8 cellular contexts compared by ENCODE assay signal in genomic region chr3:45592830-45593707, GRCh38. TPM values are rescaled to one million over a fixed set of nuclear protein-coding genes. Genes with fewer than 3 reads are reported as not detected.
DNase-seq lines count a peak whose midpoint lies in the region; ATAC-seq and TF ChIP-seq lines count a peak whose summit lies in the region.

No MANE protein-coding gene starts in this region.

- ATAC-seq in GM18858 (IDR thresholded peaks at IDR 0.05; ENCODE audit: unreplicated experiment) = no peak

- H3K79me2 ChIP-seq in OCI-LY3 (ENCODE audit: low read length) = peaks cover 41% of the 10 kb centered on the region

- peaks cover 14% of the 10 kb centered on the region for H4K20me1 ChIP-seq in OCI-LY3 (ENCODE audit: insufficient read depth, low read length)

- TF ChIP-seq CTCF in OCI-LY3 (IDR thresholded peaks at IDR 0.05; ENCODE audit: low read depth, low read length) = peak; percentile 89

- no peaks in the 10 kb centered on the region for H3K27me3 ChIP-seq in OCI-LY3 (ENCODE audit: low read depth, low read length)

- H3K4me3 ChIP-seq in OCI-LY3 (ENCODE audit: low read length) = peak overlapping the region; percentile 85

- peak overlapping the region; percentile 89 for H3K4me2 ChIP-seq in OCI-LY3 (ENCODE audit: low read length)

- H3K36me3 ChIP-seq in OCI-LY3 (replicated peaks; ENCODE audit: low read depth, low read length) = peaks cover 18% of the 10 kb centered on the region

- H2AFZ ChIP-seq in OCI-LY3 (ENCODE audit: low read depth, low read length) = peak overlapping the region; percentile 62; the same call in 1 of the 2 replicates

- H3K9me3 ChIP-seq in OCI-LY3 (ENCODE audit: insufficient read depth, low read length) = no peaks in the 10 kb centered on the region

- peaks cover 39% of the 10 kb centered on the region for H3K4me1 ChIP-seq in OCI-LY3 (ENCODE audit: low read length)

- DNase-seq in DMS114 treated with DMSO at 0.1 percent for 48 hours (lab: John Stamatoyannopoulos, UW; ENCODE audit: unreplicated experiment) = peak; percentile 60
- peak; percentile 84 for DNase-seq in HT-29 (ENCODE audit: low spot score)
- DNase-seq in activated T-cell treated with anti-CD3 and anti-CD28 coated beads for 4 hours = peak; percentile 48
- DNase-seq in epithelial cell of prostate (ENCODE audit: low read depth, low spot score) = peak; percentile 55
- peak; percentile 86 for DNase-seq in midbrain (lab: John Stamatoyannopoulos, UW)
- peak; percentile 53 to 56 for DNase-seq in stimulated activated CD8-positive, alpha-beta memory T cell treated with anti-CD3 and anti-CD28 coated beads, Interleukin-15, amount 100 ng/mL, for 48 hours (ENCODE audit: low read depth in 2 of 2)

- H3K27ac ChIP-seq in OCI-LY3 (ENCODE audit: low read length) (peak overlapping the region; percentile 96), epithelial cell of prostate (peak overlapping the region; percentile 64)

- H3K9ac ChIP-seq in OCI-LY3 (ENCODE audit: low read length) = peak overlapping the region; percentile 93

RNA-seq across cellular contexts. Expression of gene LIMD1, which starts 1.5 kb away (rescaled TPM):
- 14.5 and 17.1 TPM in 2 replicates for total RNA-seq in HT-29 (2014; rRNA removed; shearing (Covaris generic))
